Comparison of ENCODE assay signal across 21 cellular contexts in the genomic region with DNA sequence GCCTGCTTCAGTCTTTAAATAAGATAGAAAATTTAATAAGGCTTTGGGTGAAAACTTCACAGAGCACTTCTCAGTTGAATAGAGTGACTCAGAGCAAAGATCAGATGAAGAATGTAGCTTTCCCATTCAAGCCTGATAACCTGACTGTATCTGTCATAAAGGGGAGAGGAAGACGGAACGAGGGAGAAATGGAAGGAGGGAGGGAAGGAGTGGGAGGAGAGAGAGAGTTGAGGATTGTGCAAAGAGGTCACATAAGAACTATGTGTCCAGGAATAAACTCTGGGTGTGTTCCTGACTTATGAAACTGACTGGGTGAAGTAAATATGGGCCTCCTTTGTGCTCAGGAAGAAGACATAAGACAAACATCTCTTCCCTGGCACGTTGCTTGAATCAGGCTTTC.
DNase-seq lines count a peak whose midpoint lies in the region; ATAC-seq, FAIRE-seq and TF ChIP-seq lines count a peak whose summit lies in the region.
"Had no signal": no experiment of that assay in that cellular context is flagged by ENCODE, and none has a peak within 500 bp of the region (broad histone marks: within the 10 kb centered on the region; RNA-seq: fewer than 3 reads in every experiment).

No MANE protein-coding gene starts in this region.

- no peak overlapping the region for H2AFZ ChIP-seq in K562 (ENCODE audit: low read depth, low read length)

- TF ChIP-seq POLR2A in K562 (conservative IDR thresholded peaks at IDR 0.05) (no peak), uterus (IDR thresholded peaks at IDR 0.05) (no peak)

- CTCF ChIA-PET in K562 (lab: Yijun Ruan, JAX; ENCODE audit: low intra/inter-chr PET ratio) = no interaction called here

- no peaks in the 10 kb centered on the region for H3K27me3 ChIP-seq in left ventricle myocardium inferior (ENCODE audit: low read depth)
- no peaks in the 10 kb centered on the region; a peak in 1 of 5 replicates for H3K27me3 ChIP-seq in K562 (ENCODE audit: control insufficient read depth in 2 of 2, insufficient read depth in 2 of 2, low read length in 2 of 2)
- no peaks in the 10 kb centered on the region for H3K27me3 ChIP-seq in uterus
- H3K27me3 ChIP-seq: esophagus muscularis mucosa, SJSA1 had no signal

- H3K4me2 ChIP-seq in K562 (ENCODE audit: insufficient read depth, low read length) = no peak overlapping the region
- H3K4me2 ChIP-seq: A549 had no signal

- no peak overlapping the region for H3K9ac ChIP-seq in K562 (ENCODE audit: insufficient read depth in 1 of 2, low read depth in 2 of 2, low read length in 2 of 2)

- no peaks in the 10 kb centered on the region for H3K4me1 ChIP-seq in left ventricle myocardium inferior
- H3K4me1 ChIP-seq in K562 (replicated peaks in 1 of 2; ENCODE audit: control insufficient read depth in 2 of 2, insufficient read depth in 2 of 2, low read length in 2 of 2) = peaks cover 0 to 3% of the 10 kb centered on the region in 2 experiments; a peak in 2 of 5 replicates
- H3K4me1 ChIP-seq in uterus = no peaks in the 10 kb centered on the region
- H3K4me1 ChIP-seq: A549, prostate gland, SJSA1 had no signal

- H3K27ac ChIP-seq in left ventricle myocardium inferior (replicated peaks) (no peak overlapping the region), K562 (ENCODE audit: extremely low read depth, low read depth, low read length) (no peak overlapping the region), uterus (peak overlapping the region; percentile 58 to 69)
- H3K27ac ChIP-seq: A549, dorsolateral prefrontal cortex, esophagus muscularis mucosa, prostate gland, SJSA1 had no signal

- no peaks in the 10 kb centered on the region for H3K9me1 ChIP-seq in K562 (ENCODE audit: control insufficient read depth, insufficient read depth, low read length)

- H3K36me3 ChIP-seq in left ventricle myocardium inferior = no peaks in the 10 kb centered on the region
- H3K36me3 ChIP-seq in K562 (ENCODE audit: control insufficient read depth, insufficient read depth, low read length) = no peaks in the 10 kb centered on the region
- no peaks in the 10 kb centered on the region for H3K36me3 ChIP-seq in uterus
- H3K36me3 ChIP-seq: esophagus muscularis mucosa, prostate gland, SJSA1 had no signal

- TF ChIP-seq EP300 in K562 (IDR thresholded peaks at IDR 0.05; ENCODE audit: low read length) = no peak

- intact Hi-C loops in Right ventricle myocardium superior (cut with DNase I) (no loop called here), left ventricle myocardium inferior (cut with micrococcal nuclease) (no loop called here), K562 (cut with micrococcal nuclease) (no loop called here), uterus (cut with DNase I; ENCODE audit: low total_unique reads) (no loop called here)

- BruUV-seq in K562 (replicated peaks; lab: Mats Ljungman, UMichigan) = no TSS peak

- in situ Hi-C loops in K562 (cut with MboI) = no loop called here

- TF ChIP-seq RAD21 in K562 (CRISPR knock-in tag; conservative IDR thresholded peaks at IDR 0.05 in 1 of 2, IDR thresholded peaks at IDR 0.05 in 1 of 2) = no peak

- no peak for DNase-seq in Right ventricle myocardium superior
- no peak for DNase-seq in left ventricle myocardium inferior
- DNase-seq in K562 (ENCODE audit: extremely low read depth in 1 of 4, low spot score in 3 of 4) = no peak
- peak; percentile 11 for DNase-seq in hepatic stellate cell (ENCODE audit: low spot score)
- peak in 1 of 2 donors; percentile 25 for DNase-seq in uterus
- DNase-seq in NCI-H2227 (lab: John Stamatoyannopoulos, UW; ENCODE audit: unreplicated experiment) = no peak
- no peak for DNase-seq in activated T-cell treated with anti-CD3 and anti-CD28 coated beads for 4 hours
- DNase-seq in mesenteric fat pad (ENCODE audit: low spot score) = no peak
- DNase-seq: activated CD4-positive, alpha-beta T cell treated with anti-CD3 and anti-CD28 coated beads for 48 hours; activated CD8-positive, alpha-beta memory T cell treated with anti-CD3 and anti-CD28 coated beads, Interleukin-2, amount 50 U/mL, for 48 hours; activated naive CD4-positive, alpha-beta T cell treated with Interleukin-2 at 50 U/mL for 16 hours; COR-L47; dorsolateral prefrontal cortex; NCI-H1694 treated with DMSO at 0.1 percent for 48 hours; stimulated activated naive CD8-positive, alpha-beta T cell treated with anti-CD3 and anti-CD28 coated beads, Interleukin-15, Interleukin-2, amounts not matched to agents 100 U/mL and 50 U/mL, for 24 hours; T-helper 9 cell had no signal

- H3K9me3 ChIP-seq in left ventricle myocardium inferior (replicated peaks) (peaks cover 4% of the 10 kb centered on the region), K562 (replicated peaks; ENCODE audit: control insufficient read depth, insufficient read depth, low read depth, low read length) (no peaks in the 10 kb centered on the region), uterus (no peaks in the 10 kb centered on the region)
- H3K9me3 ChIP-seq: A549, prostate gland, SJSA1 had no signal

- H3K4me3 ChIP-seq in left ventricle myocardium inferior = no peak overlapping the region
- no peak overlapping the region for H3K4me3 ChIP-seq in K562
- H3K4me3 ChIP-seq in uterus = no peak overlapping the region
- H3K4me3 ChIP-seq: A549, dorsolateral prefrontal cortex, esophagus muscularis mucosa, GM12878, prostate gland, SJSA1 had no signal

- no peaks in the 10 kb centered on the region for H4K20me1 ChIP-seq in K562 (replicated peaks; ENCODE audit: control insufficient read depth, insufficient read depth, low read length)

- ATAC-seq in Right ventricle myocardium superior (ENCODE audit: poor library complexity) (peak; percentile 48), K562 (no peak)
- ATAC-seq: A549; GM12878; stimulated activated naive CD8-positive, alpha-beta T cell treated with anti-CD3 and anti-CD28 coated beads, Interleukin-15, Interleukin-2, amounts not matched to agents 100 U/mL and 50 U/mL, for 24 hours had no signal

- no peak for FAIRE-seq in K562 (lab: Jason Lieb, UNC)
- FAIRE-seq: A549, GM12878 had no signal

- POLR2A ChIA-PET in K562 (lab: Yijun Ruan, JAX) = interaction anchor here (0.7 kb wide), 1 partner anchor 23 kb away, joined by 3 read pairs; no protein-coding TSS in a partner anchor

- H3K79me2 ChIP-seq in K562 (ENCODE audit: control insufficient read depth, insufficient read depth, low read length) = no peaks in the 10 kb centered on the region

- 6% methylated on average over 2 of the region's 3 CpGs for WGBS in K562 (ENCODE audit: insufficient coverage, low coverage, missing lambda C conversion rate)

- TF ChIP-seq CTCF in left ventricle myocardium inferior (IDR thresholded peaks at IDR 0.05; ENCODE audit: borderline replicate concordance) (no peak), K562 (IDR thresholded peaks at IDR 0.05 in 2 of 3, conservative IDR thresholded peaks at IDR 0.05 in 1 of 3; ENCODE audit: insufficient read depth in 2 of 3, low read depth in 1 of 3, low read length in 3 of 3) (no peak), uterus (IDR thresholded peaks at IDR 0.05) (no peak)

TF ChIP-seq in K562, 482 proteins besides CTCF, POLR2A, EP300 and RAD21:
- TF ChIP-seq SMARCA4 (IDR thresholded peaks at IDR 0.05) (0 out of 2 replicates have a peak, but pooled peaks have one; percentile 18), EGR1 (conservative IDR thresholded peaks at IDR 0.05) (peak; percentile 44), NR4A1 (CRISPR knock-in tag; IDR thresholded peaks at IDR 0.05) (peak; percentile 28; the same call in 1 of the 2 replicates), NR4A1 (tag; IDR thresholded peaks at IDR 0.05) (no peak), CBX3 (IDR thresholded peaks at IDR 0.05; ENCODE audit: borderline replicate concordance in 1 of 2, low read length in 2 of 2) (no peak), ZNF212 (CRISPR knock-in tag; IDR thresholded peaks at IDR 0.05) (no peak), FOSL1 (tag; conservative IDR thresholded peaks at IDR 0.05) (peak; percentile 62; the same call in 1 of the 2 replicates), RFX5 (IDR thresholded peaks at IDR 0.05; ENCODE audit: low read depth, low read length) (no peak)

Comparison
In these comparisons a context has a peak if more than half of its experiments do, and no peak if none do; other contexts are left out.
1. H3K27ac ChIP-seq: peak in uterus (2 of 2); none in left ventricle myocardium inferior (single experiment) and K562 (single experiment).